ENCODE assay signal across 26 cellular contexts in genomic region chr4:84218002-84218401, GRCh38.
DNase-seq lines count a peak whose midpoint lies in the region; ATAC-seq and TF ChIP-seq lines count a peak whose summit lies in the region.
"Had no signal": no experiment of that assay in that cellular context is flagged by ENCODE, and none has a peak within 500 bp of the region (broad histone marks: within the 10 kb centered on the region; RNA-seq: fewer than 3 reads in every experiment).

No MANE protein-coding gene starts in this region.

- H4K20me1 ChIP-seq in H9 (ENCODE audit: control insufficient read depth, insufficient read depth, insufficient read length) = no peaks in the 10 kb centered on the region

- H3K27ac Mint-ChIP-seq in H9 = no peak overlapping the region; a peak in 1 of 7 replicates
- H3K27ac Mint-ChIP-seq: activated CD8-positive, alpha-beta T cell treated with anti-CD3 and anti-CD28 coated beads, Interleukin-2, amount 10 ng/mL, durations not matched to agents 7 days and 5 days; brain; naive thymus-derived CD4-positive, alpha-beta T cell; stimulated activated effector memory CD8-positive, alpha-beta T cell treated with anti-CD3 and anti-CD28 coated beads, Interleukin-12 subunit alpha, Interleukin-12 subunit beta, amount 100 ng/mL, for 72 hours had no signal

- no peaks in the 10 kb centered on the region for H3K27me3 ChIP-seq in H9 (ENCODE audit: insufficient read depth, low read length)
- H3K27me3 ChIP-seq in NT2/D1 (ENCODE audit: insufficient read depth, insufficient read length) = no peaks in the 10 kb centered on the region
- H3K27me3 ChIP-seq: BE2C, heart left ventricle, left lung, MG63, upper lobe of left lung had no signal

- H3K36me3 ChIP-seq in NT2/D1 (ENCODE audit: insufficient read depth, insufficient read length, low read length) = no peaks in the 10 kb centered on the region
- H3K36me3 ChIP-seq: BE2C, heart left ventricle, left lung, MG63, upper lobe of left lung had no signal

- peaks cover 7% of the 10 kb centered on the region; the same call in 1 of the 2 replicates for H3K4me1 ChIP-seq in H9 (ENCODE audit: insufficient read depth, low read length)
- H3K4me1 ChIP-seq in NT2/D1 (ENCODE audit: insufficient read depth, insufficient read length) = no peaks in the 10 kb centered on the region
- H3K4me1 ChIP-seq: BE2C, heart left ventricle, left lung, upper lobe of left lung had no signal

- peak overlapping the region; percentile 46; the same call in 1 of the 2 replicates for H3K14ac ChIP-seq in H9 (ENCODE audit: insufficient read depth, low read length)

- H3K9ac ChIP-seq in H9 (ENCODE audit: extremely low read depth, insufficient read length, low read length) (no peak overlapping the region), NT2/D1 (ENCODE audit: insufficient read length, low read depth) (no peak overlapping the region)

- H2AFZ ChIP-seq in H9 (ENCODE audit: low read length) = no peak overlapping the region

- no peak for TF ChIP-seq CTCF in H9 (conservative IDR thresholded peaks at IDR 0.05)

- no peak overlapping the region for H3T11ph ChIP-seq in H9 (ENCODE audit: low read length)

- H3K4ac ChIP-seq in H9 (ENCODE audit: low read depth, low read length) = no peak overlapping the region

- no peak overlapping the region for H2BK20ac ChIP-seq in H9 (ENCODE audit: low read depth, low read length, poor library complexity, severe bottlenecking)

- no peak overlapping the region for H2AK5ac ChIP-seq in H9 (ENCODE audit: insufficient read length, low read length)

- peak; percentile 28 for DNase-seq in Ammon's horn (ENCODE audit: low spot score)
- DNase-seq in H9 = peak; percentile 37
- peak; percentile 23 for DNase-seq in NT2/D1 (ENCODE audit: low read depth, low spot score)
- peak; percentile 9 for DNase-seq in iPS-NIHi11 (ENCODE audit: low spot score)
- DNase-seq in NCI-H2081 treated with DMSO at 0.1 percent for 48 hours (lab: John Stamatoyannopoulos, UW) = no peak
- no peak for DNase-seq in SIG-M5 (lab: John Stamatoyannopoulos, UW)
- DNase-seq: activated CD8-positive, alpha-beta T cell treated with anti-CD3 and anti-CD28 coated beads, Interleukin-2, amount 10 ng/mL, durations not matched to agents 7 days and 5 days; activated gamma-delta T cell treated with Interleukin-2 at 50 U/mL for 16 hours; activated T-cell treated with anti-CD3 and anti-CD28 coated beads, Interleukin-2, amount 50 U/mL, for 1 hour; BE2C; heart left ventricle; KBM-7; left lung; MG63; naive thymus-derived CD4-positive, alpha-beta T cell; NCI-H1417; NCI-H226; NK-92 treated with Interleukin-12 subunit alpha and Interleukin-12 subunit beta, amount 100 ng/mL, for 24 hours; stimulated activated CD4-positive, alpha-beta T cell treated with anti-CD3 and anti-CD28 coated beads, Interleukin-2, amount 100 ng/mL, for 48 hours; T-helper 1 cell; upper lobe of left lung had no signal

- no peak overlapping the region for H3K4me2 ChIP-seq in H9 (ENCODE audit: insufficient read depth, insufficient read length, low read length)
- H3K4me2 ChIP-seq: smooth muscle cell had no signal

- no peaks in the 10 kb centered on the region; a peak in 1 of 5 replicates for H3K9me3 Mint-ChIP-seq in H9
- H3K9me3 Mint-ChIP-seq: brain; stimulated activated effector memory CD8-positive, alpha-beta T cell treated with anti-CD3 and anti-CD28 coated beads, Interleukin-12 subunit alpha, Interleukin-12 subunit beta, amount 100 ng/mL, for 72 hours had no signal

- H2BK15ac ChIP-seq in H9 (ENCODE audit: low read depth, low read length) = no peak overlapping the region

- H3K27ac ChIP-seq in H9 (ENCODE audit: insufficient read length, low read depth, low read length) = no peak overlapping the region
- H3K27ac ChIP-seq: heart left ventricle, left lung, upper lobe of left lung had no signal

- no peak overlapping the region for H2BK120ac ChIP-seq in H9 (ENCODE audit: low read depth, low read length, poor library complexity, severe bottlenecking)

- ATAC-seq in HG02870 (IDR thresholded peaks at IDR 0.05; ENCODE audit: unreplicated experiment) (no peak), GM19351 (IDR thresholded peaks at IDR 0.05; ENCODE audit: unreplicated experiment) (no peak)
- ATAC-seq: activated CD8-positive, alpha-beta T cell treated with anti-CD3 and anti-CD28 coated beads, Interleukin-2, amount 10 ng/mL, durations not matched to agents 7 days and 5 days; heart left ventricle; left lung; naive thymus-derived CD4-positive, alpha-beta T cell; stimulated activated effector memory CD8-positive, alpha-beta T cell treated with anti-CD3 and anti-CD28 coated beads, Interleukin-12 subunit alpha, Interleukin-12 subunit beta, amount 100 ng/mL, for 72 hours had no signal

- H3K23ac ChIP-seq in H9 (ENCODE audit: insufficient read length, low read depth, low read length) = no peak overlapping the region

- no peaks in the 10 kb centered on the region for H3K36me3 Mint-ChIP-seq in H9 (ENCODE audit: insufficient read depth in 1 of 3, low read depth in 3 of 3)
- H3K36me3 Mint-ChIP-seq: brain; naive thymus-derived CD4-positive, alpha-beta T cell; stimulated activated effector memory CD8-positive, alpha-beta T cell treated with anti-CD3 and anti-CD28 coated beads, Interleukin-12 subunit alpha, Interleukin-12 subunit beta, amount 100 ng/mL, for 72 hours had no signal

- no peaks in the 10 kb centered on the region for H3K79me2 ChIP-seq in H9 (ENCODE audit: insufficient read depth, low read length)

- H2BK12ac ChIP-seq in H9 (ENCODE audit: insufficient read length, low read depth, low read length) = no peak overlapping the region

- H3K4me1 Mint-ChIP-seq in H9 = peaks cover 35 to 39% of the 10 kb centered on the region in 2 experiments
- H3K4me1 Mint-ChIP-seq: brain; naive thymus-derived CD4-positive, alpha-beta T cell; stimulated activated effector memory CD8-positive, alpha-beta T cell treated with anti-CD3 and anti-CD28 coated beads, Interleukin-12 subunit alpha, Interleukin-12 subunit beta, amount 100 ng/mL, for 72 hours had no signal

- no peak overlapping the region for H4K8ac ChIP-seq in H9 (replicated peaks; ENCODE audit: insufficient read length, low read depth, low read length)

- no CpG with 5 or more reads among the region's 8 CpGs for WGBS in H9 (ENCODE audit: extremely low coverage, insufficient read length, low lambda C conversion rate)

- H3K79me1 ChIP-seq in H9 (ENCODE audit: insufficient read depth, low read depth, low read length, poor library complexity, severe bottlenecking) = no peaks in the 10 kb centered on the region

- no peaks in the 10 kb centered on the region for H3K23me2 ChIP-seq in H9 (ENCODE audit: insufficient read length, low read depth, low read length, poor library complexity, severe bottlenecking)

- H3K4me3 Mint-ChIP-seq in H9 = no peak overlapping the region
- H3K4me3 Mint-ChIP-seq: activated CD8-positive, alpha-beta T cell treated with anti-CD3 and anti-CD28 coated beads, Interleukin-2, amount 10 ng/mL, durations not matched to agents 7 days and 5 days; brain; naive thymus-derived CD4-positive, alpha-beta T cell; stimulated activated effector memory CD8-positive, alpha-beta T cell treated with anti-CD3 and anti-CD28 coated beads, Interleukin-12 subunit alpha, Interleukin-12 subunit beta, amount 100 ng/mL, for 72 hours had no signal

- H3K9me3 ChIP-seq in H9 (ENCODE audit: control insufficient read depth, low read depth, low read length) (no peaks in the 10 kb centered on the region), NT2/D1 (ENCODE audit: insufficient read depth, low read length) (no peaks in the 10 kb centered on the region)
- H3K9me3 ChIP-seq: BE2C, heart left ventricle, left lung, MG63, upper lobe of left lung had no signal

- no peak overlapping the region for H3K4me3 ChIP-seq in NT2/D1 (ENCODE audit: insufficient read length, low read depth)
- H3K4me3 ChIP-seq: heart left ventricle, left lung, MG63, smooth muscle cell, upper lobe of left lung had no signal

- H4K91ac ChIP-seq in H9 (ENCODE audit: insufficient read length, low read depth, low read length) = no peak overlapping the region

- H2BK5ac ChIP-seq in H9 (ENCODE audit: insufficient read length, low read length) = no peak overlapping the region

- no peak overlapping the region for H4K5ac ChIP-seq in H9 (ENCODE audit: insufficient read length, low read depth, low read length)

- H3K18ac ChIP-seq in H9 (ENCODE audit: insufficient read length, low read depth, low read length) = no peak overlapping the region

- H3K56ac ChIP-seq in H9 (ENCODE audit: insufficient read length, low read depth, low read length) = no peak overlapping the region

- peaks cover 27% of the 10 kb centered on the region for H3K27me3 Mint-ChIP-seq in H9 (ENCODE audit: low read depth)

Comparison
In these comparisons a context has a peak if more than half of its experiments do, and no peak if none do; other contexts are left out.
1. DNase-seq: peak in Ammon's horn (single experiment), H9 (single experiment), NT2/D1 (single experiment) and iPS-NIHi11 (single experiment); none in NCI-H2081 treated with DMSO at 0.1 percent for 48 hours (single experiment) and SIG-M5 (single experiment).